Comparison of ENCODE assay signal across 18 cellular contexts in genomic region chr1:228399531-228400236, GRCh38. TPM values are rescaled to one million over a fixed set of nuclear protein-coding genes. Genes with fewer than 3 reads are reported as not detected.
"Had no signal": no experiment of that assay in that cellular context is flagged by ENCODE, and none has a peak within 500 bp of the region (broad histone marks: within the 10 kb centered on the region; RNA-seq: fewer than 3 reads in every experiment).

No MANE protein-coding gene starts in this region.

- H3K9me3 ChIP-seq: gastroesophageal sphincter, neutrophil, tibial nerve, vagina had no signal

- H3K27me3 Mint-ChIP-seq: activated naive CD8-positive, alpha-beta T cell treated with anti-CD3 and anti-CD28 coated beads for 36 hours; memory B cell; naive thymus-derived CD8-positive, alpha-beta T cell had no signal

- H3K9me3 Mint-ChIP-seq: activated naive CD8-positive, alpha-beta T cell treated with anti-CD3 and anti-CD28 coated beads for 36 hours; memory B cell; naive thymus-derived CD8-positive, alpha-beta T cell; WTC11 had no signal

- H3K4me3 Mint-ChIP-seq: activated naive CD8-positive, alpha-beta T cell treated with anti-CD3 and anti-CD28 coated beads for 36 hours; memory B cell; WTC11 had no signal

- H3K4me3 ChIP-seq: gastroesophageal sphincter, tibial nerve, vagina had no signal

- DNase-seq: activated CD4-positive, alpha-beta T cell treated with anti-CD3 and anti-CD28 coated beads for 4 hours; activated naive CD8-positive, alpha-beta T cell treated with anti-CD3 and anti-CD28 coated beads for 36 hours; aorta; cerebellar nuclear complex; erythroblast; naive thymus-derived CD8-positive, alpha-beta T cell; retina; stimulated activated CD4-positive, alpha-beta T cell treated with anti-CD3 and anti-CD28 coated beads, Interleukin-15, amount 100 ng/mL, for 24 hours; stimulated activated CD4-positive, alpha-beta T cell treated with anti-CD3 and anti-CD28 coated beads, Interleukin-4, amount 100 ng/mL, for 1 hour; stimulated activated naive CD4-positive, alpha-beta T cell had no signal

- H3K27me3 ChIP-seq: gastroesophageal sphincter, neutrophil, tibial nerve, vagina had no signal

- H3K27ac ChIP-seq: gastroesophageal sphincter, neutrophil, tibial nerve, vagina had no signal

- H3K27ac Mint-ChIP-seq: activated naive CD8-positive, alpha-beta T cell treated with anti-CD3 and anti-CD28 coated beads for 36 hours; memory B cell; WTC11 had no signal

- ATAC-seq: gastroesophageal sphincter; naive thymus-derived CD8-positive, alpha-beta T cell; WTC11 had no signal

RNA-seq across cellular contexts. Expression of gene TRIM17, which starts 17.0 kb away (rescaled TPM):
- total RNA-seq: dermis microvascular lymphatic vessel endothelial cell, gastroesophageal sphincter, subcutaneous adipose tissue had no signal
